ENCODE assay signal across 8 cellular contexts in genomic region chr4:109588176-109588575, GRCh38.
A peak's percentile ranks its signal among the peaks of the same experiment; 100 is the strongest.
DNase-seq lines count a peak whose midpoint lies in the region; ATAC-seq and TF ChIP-seq lines count a peak whose summit lies in the region.

No MANE protein-coding gene starts in this region.

- CTCF ChIA-PET in HEK293T (lab: Yijun Ruan, JAX): interaction anchor here (0.6 kb wide), 1 partner anchor 56 kb away, joined by 3 read pairs; no protein-coding TSS in a partner anchor

- intact Hi-C loops in posterior cingulate gyrus (cut with DNase I): no loop called here

- DNase-seq in activated CD4-positive, alpha-beta T cell treated with anti-CD3 and anti-CD28 coated beads, Interleukin-2, amount 50 U/mL, for 4 hours: peak; percentile 21 to 31
- peak; percentile 18 to 24 for DNase-seq in stimulated activated CD4-positive, alpha-beta T cell treated with anti-CD3 and anti-CD28 coated beads, Interleukin-1b, Interleukin-23, amount 100 ng/mL, for 4 hours (ENCODE audit: low read depth in 2 of 2)
- DNase-seq in iPS-NIHi7 (ENCODE audit: extremely low spot score) (no peak), HEK293T (ENCODE audit: extremely low spot score) (no peak), posterior cingulate gyrus (no peak), midbrain (lab: John Stamatoyannopoulos, UW) (no peak)

- POLR2A ChIA-PET in HEK293T (lab: Yijun Ruan, JAX): no interaction called here

- ATAC-seq in GM19035 (IDR thresholded peaks at IDR 0.05; ENCODE audit: unreplicated experiment) (peak; percentile 100), HG02943 (IDR thresholded peaks at IDR 0.05; ENCODE audit: low read depth, unreplicated experiment) (peak; percentile 98)

TF ChIP-seq in HEK293T, 16 proteins besides CTCF, POLR2A, EP300 and RAD21:
- no peak for TF ChIP-seq LEF1 (IDR thresholded peaks at IDR 0.05; ENCODE audit: borderline replicate concordance)
- no peak for TF ChIP-seq SUZ12 (IDR thresholded peaks at IDR 0.05)
- TF ChIP-seq HDGF (IDR thresholded peaks at IDR 0.05; ENCODE audit: borderline replicate concordance): no peak
- no peak for TF ChIP-seq PKNOX1 (IDR thresholded peaks at IDR 0.05)

Comparison
In these comparisons a context has a peak if more than half of its experiments do, and no peak if none do; other contexts are left out.
1. DNase-seq: peak in activated CD4-positive, alpha-beta T cell treated with anti-CD3 and anti-CD28 coated beads, Interleukin-2, amount 50 U/mL, for 4 hours (2 of 2) and stimulated activated CD4-positive, alpha-beta T cell treated with anti-CD3 and anti-CD28 coated beads, Interleukin-1b, Interleukin-23, amount 100 ng/mL, for 4 hours (2 of 2); none in iPS-NIHi7 (single experiment), HEK293T (single experiment), posterior cingulate gyrus (0 of 10) and midbrain (single experiment).